In the genomic region with DNA sequence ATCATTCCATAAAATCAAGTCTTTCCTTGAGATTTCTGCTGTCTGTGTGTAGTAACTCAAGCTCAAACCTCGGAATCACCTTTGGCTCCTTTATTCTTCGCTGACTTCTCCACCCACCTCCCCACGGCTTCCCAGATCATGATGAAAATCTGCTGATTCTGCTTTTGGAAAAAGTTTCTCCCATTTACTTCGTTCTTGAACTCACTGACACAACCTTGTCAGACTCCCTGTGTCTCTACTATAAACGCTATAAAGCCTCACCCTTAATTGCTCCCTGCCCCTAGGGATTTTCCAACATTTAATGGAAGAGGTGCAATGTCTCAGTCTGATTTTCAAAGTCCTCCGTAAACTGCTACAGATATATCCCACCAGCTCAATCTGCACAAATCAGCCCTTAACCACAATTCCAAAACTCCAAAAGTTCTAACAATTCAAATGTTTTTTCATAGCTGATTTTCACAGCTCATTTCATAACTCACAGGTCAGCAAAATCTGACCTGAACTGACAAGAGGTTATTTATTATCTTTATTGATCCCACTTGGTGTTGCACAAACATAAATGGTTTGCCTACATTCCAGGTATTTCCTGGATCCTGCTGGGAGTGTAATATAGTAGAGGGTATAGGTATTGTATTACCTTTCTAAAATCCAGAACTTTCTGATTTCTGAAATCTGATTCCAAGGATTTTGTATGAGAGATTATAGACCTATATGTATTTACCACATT, we compare ENCODE assay signal across 22 cellular contexts.
"Had no signal": no experiment of that assay in that cellular context is flagged by ENCODE, and none has a peak within 500 bp of the region (broad histone marks: within the 10 kb centered on the region; RNA-seq: fewer than 3 reads in every experiment).

No MANE protein-coding gene starts in this region.

- H3K4me3 ChIP-seq: gastroesophageal sphincter, lung, psoas muscle, suprapubic skin, upper lobe of right lung had no signal

- ATAC-seq: gastroesophageal sphincter; natural killer cell; psoas muscle; sciatic nerve; stimulated activated naive CD8-positive, alpha-beta T cell treated with anti-CD3 and anti-CD28 coated beads, Interleukin-15, Interleukin-2, amounts not matched to agents 100 U/mL and 50 U/mL, for 24 hours; upper lobe of right lung had no signal

- H3K4me1 ChIP-seq: gastroesophageal sphincter, psoas muscle, suprapubic skin, upper lobe of right lung had no signal

- H3K9me3 ChIP-seq: gastroesophageal sphincter, psoas muscle, suprapubic skin, upper lobe of right lung had no signal

- DNase-seq: activated CD4-positive, alpha-beta T cell treated with anti-CD3 and anti-CD28 coated beads, Interleukin-2, amount 50 U/mL, for 4 hours; activated effector memory CD4-positive, alpha-beta T cell treated with Interleukin-2 at 50 U/mL for 16 hours; activated T-cell treated with anti-CD3 and anti-CD28 coated beads, Interleukin-2, amount 50 U/mL, for 24 hours; amniotic stem cell; cerebellar nuclear complex; dermis blood vessel endothelial cell; hypothalamus; kidney glomerular epithelial cell; midbrain; natural killer cell; nucleus accumbens; psoas muscle; stimulated activated CD4-positive, alpha-beta T cell treated with anti-CD3 and anti-CD28 coated beads, Interleukin-12 subunit alpha, Interleukin-12 subunit beta, amount 100 ng/mL, for 4 hours; stimulated activated CD4-positive, alpha-beta T cell treated with anti-CD3 and anti-CD28 coated beads, Interleukin-2, amount 100 ng/mL, for 48 hours; stimulated activated CD8-positive, alpha-beta memory T cell treated with anti-CD3 and anti-CD28 coated beads, Interleukin-4, amount 100 ng/mL, for 48 hours; stimulated activated naive CD8-positive, alpha-beta T cell treated with anti-CD3 and anti-CD28 coated beads, Interleukin-15, Interleukin-2, amounts not matched to agents 100 U/mL and 50 U/mL, for 24 hours; T-helper 2 cell; upper lobe of right lung had no signal

- H3K27me3 ChIP-seq: gastroesophageal sphincter, suprapubic skin, upper lobe of right lung had no signal

- H3K27ac ChIP-seq: gastroesophageal sphincter, psoas muscle, suprapubic skin, upper lobe of right lung had no signal

- H3K36me3 ChIP-seq: upper lobe of right lung had no signal
